In genomic region chr17:63800783-63801182, GRCh38 we compare ENCODE assay signal across 25 cellular contexts.
"Had no signal": no experiment of that assay in that cellular context is flagged by ENCODE, and none has a peak within 500 bp of the region (broad histone marks: within the 10 kb centered on the region; RNA-seq: fewer than 3 reads in every experiment).

No MANE protein-coding gene starts in this region.

- DNase-seq: activated B cell treated with CpG ODN at 0.5 μM for 24 hours; activated CD4-positive, alpha-beta memory T cell treated with anti-CD3 and anti-CD28 coated beads, Interleukin-2, amount 10 ng/mL, durations not matched to agents 7 days and 5 days; activated CD4-positive, alpha-beta T cell treated with anti-CD3 and anti-CD28 coated beads for 1 hour; activated CD4-positive, alpha-beta T cell treated with anti-CD3 and anti-CD28 coated beads, Interleukin-2, amount 50 U/mL, for 1 hour; activated effector memory CD4-positive, alpha-beta T cell treated with Interleukin-2 at 50 U/mL for 16 hours; activated naive CD4-positive, alpha-beta T cell; activated T-cell treated with anti-CD3 and anti-CD28 coated beads for 4 hours; amniotic stem cell; body of pancreas; central memory CD4-positive, alpha-beta T cell; NCI-H1105 treated with DMSO at 0.1 percent for 48 hours; NCI-H1436 treated with DMSO at 0.1 percent for 48 hours; NCI-H187; NCI-H2081; NCI-H510A treated with DMSO at 0.1 percent for 48 hours; NCI-H69; NK-92 treated with Interleukin-12 subunit alpha and Interleukin-12 subunit beta, amount 100 ng/mL, for 24 hours; OCI-M1; RPMI8226; T-cell had no signal

- H3K4me3 ChIP-seq: ascending aorta, body of pancreas, SK-N-MC had no signal

- H3K27ac Mint-ChIP-seq: activated B cell treated with CpG ODN at 0.5 μM for 24 hours; activated CD4-positive, alpha-beta memory T cell treated with anti-CD3 and anti-CD28 coated beads, Interleukin-2, amount 10 ng/mL, durations not matched to agents 7 days and 5 days had no signal

- H3K27me3 ChIP-seq: ascending aorta, body of pancreas had no signal

- H3K4me1 Mint-ChIP-seq: activated B cell treated with CpG ODN at 0.5 μM for 24 hours; activated CD4-positive, alpha-beta memory T cell treated with anti-CD3 and anti-CD28 coated beads, Interleukin-2, amount 10 ng/mL, durations not matched to agents 7 days and 5 days had no signal

- ATAC-seq: body of pancreas, Panc1, Right ventricle myocardium inferior, T-cell had no signal

- H3K9me3 ChIP-seq: ascending aorta, body of pancreas had no signal

- H3K27me3 Mint-ChIP-seq: activated B cell treated with CpG ODN at 0.5 μM for 24 hours; activated CD4-positive, alpha-beta memory T cell treated with anti-CD3 and anti-CD28 coated beads, Interleukin-2, amount 10 ng/mL, durations not matched to agents 7 days and 5 days; T-cell had no signal

- H3K4me1 ChIP-seq: ascending aorta, body of pancreas had no signal

- FAIRE-seq: bronchial epithelial cell had no signal

- H3K4me3 Mint-ChIP-seq: activated B cell treated with CpG ODN at 0.5 μM for 24 hours; activated CD4-positive, alpha-beta memory T cell treated with anti-CD3 and anti-CD28 coated beads, Interleukin-2, amount 10 ng/mL, durations not matched to agents 7 days and 5 days; T-cell had no signal

- H3K27ac ChIP-seq: ascending aorta, body of pancreas, SK-N-MC had no signal

- H3K9me3 Mint-ChIP-seq: activated B cell treated with CpG ODN at 0.5 μM for 24 hours; activated CD4-positive, alpha-beta memory T cell treated with anti-CD3 and anti-CD28 coated beads, Interleukin-2, amount 10 ng/mL, durations not matched to agents 7 days and 5 days; T-cell had no signal
